Comparison of ENCODE assay signal across 8 cellular contexts in the genomic region with DNA sequence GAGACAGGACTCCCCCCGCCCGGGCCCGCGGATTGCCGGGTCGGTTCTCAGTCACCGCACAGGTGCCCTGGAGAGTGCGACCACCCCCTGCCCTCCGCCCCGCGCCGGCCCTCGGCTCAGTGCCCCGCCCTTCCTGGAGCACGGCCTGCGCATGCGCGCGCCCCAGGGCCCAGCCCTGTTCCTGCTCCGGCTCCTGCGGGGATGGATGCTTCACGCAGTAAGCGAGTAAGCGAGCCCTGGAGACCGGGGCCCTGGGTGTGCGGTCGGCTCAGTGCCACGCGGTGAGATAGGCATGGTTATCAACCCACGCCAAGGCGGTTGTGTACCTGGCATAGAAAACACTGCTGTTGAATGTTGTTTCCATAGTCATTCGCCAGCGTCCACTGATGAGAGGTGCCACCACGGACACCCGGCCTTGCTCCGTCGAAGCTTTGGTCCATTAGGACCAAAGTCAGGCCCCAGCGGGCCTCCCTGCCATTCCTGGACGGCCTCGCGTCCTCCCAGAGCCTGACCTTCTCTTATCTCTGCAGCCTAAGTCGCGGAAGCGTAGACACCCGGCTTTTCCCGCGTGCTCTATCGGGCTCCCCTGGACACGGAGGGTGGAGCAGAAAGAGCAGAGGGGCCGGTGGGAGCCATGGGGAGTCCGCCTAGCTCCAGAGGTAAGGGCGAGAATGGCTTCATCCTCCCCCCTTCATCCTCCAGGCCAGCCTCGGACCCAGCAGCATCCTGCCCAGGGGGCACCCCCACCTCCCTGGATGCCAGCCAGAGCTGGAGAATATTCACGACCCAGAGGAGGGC.
DNase-seq lines count a peak whose midpoint lies in the region; ATAC-seq, FAIRE-seq and TF ChIP-seq lines count a peak whose summit lies in the region.

No MANE protein-coding gene starts in this region.

- H3K4me1 ChIP-seq in HAP-1 (peaks cover 4% of the 10 kb centered on the region; the same call in 1 of the 2 replicates), RWPE2 (ENCODE audit: insufficient read depth, poor library complexity, severe bottlenecking) (no peaks in the 10 kb centered on the region), small intestine (ENCODE audit: control insufficient read depth in 2 of 2, insufficient read depth in 1 of 2, low read depth in 1 of 2, low read length in 1 of 2) (peaks cover 0 to 4% of the 10 kb centered on the region in 2 donors)

- H3K27me3 Mint-ChIP-seq in Calu3 (ENCODE audit: unreplicated experiment) = peaks cover 17% of the 10 kb centered on the region
- peaks cover 16% of the 10 kb centered on the region for H3K27me3 Mint-ChIP-seq in activated naive CD8-positive, alpha-beta T cell treated with anti-CD3 and anti-CD28 coated beads, Interleukin-2, amount 10 ng/mL, durations not matched to agents 7 days and 5 days

- DNase-seq in Calu3 = peak; percentile 51
- peak; percentile 47 to 83 for DNase-seq in HAP-1 (ENCODE audit: low spot score in 2 of 2)
- no peak for DNase-seq in RWPE2 (ENCODE audit: low spot score)
- DNase-seq in activated naive CD8-positive, alpha-beta T cell treated with anti-CD3 and anti-CD28 coated beads, Interleukin-2, amount 10 ng/mL, durations not matched to agents 7 days and 5 days = peak; percentile 81
- DNase-seq in left ventricle myocardium superior = peak; percentile 76
- peak; percentile 62 for DNase-seq in small intestine
- no peak for DNase-seq in GOT3 (lab: John Stamatoyannopoulos, UW)
- no peak for DNase-seq in ACHN

- no peak for FAIRE-seq in small intestine (lab: Jason Lieb, UNC)

- H3K27me3 ChIP-seq in HAP-1 (ENCODE audit: low read depth) (no peaks in the 10 kb centered on the region), RWPE2 (ENCODE audit: insufficient read depth, poor library complexity, severe bottlenecking) (no peaks in the 10 kb centered on the region), small intestine (ENCODE audit: control insufficient read depth in 2 of 2, insufficient read depth in 2 of 2, low read length in 2 of 2) (peaks cover 0 to 12% of the 10 kb centered on the region in 2 donors)

- CTCF ChIA-PET in Calu3 (lab: Charles Lee) = no interaction called here

- intact Hi-C loops in Calu3 (cut with micrococcal nuclease; ENCODE audit: unreplicated experiment) = no loop called here
- intact Hi-C loops in left ventricle myocardium superior (cut with micrococcal nuclease) = no loop called here

- 5 to 7% (median 6%) methylated on average over 52 to 54 of the region's 54 CpGs for WGBS in small intestine, 3 donors

- H3K4me1 Mint-ChIP-seq in Calu3 (ENCODE audit: low read depth, unreplicated experiment) = no peaks in the 10 kb centered on the region
- H3K4me1 Mint-ChIP-seq in activated naive CD8-positive, alpha-beta T cell treated with anti-CD3 and anti-CD28 coated beads, Interleukin-2, amount 10 ng/mL, durations not matched to agents 7 days and 5 days = peaks cover 15% of the 10 kb centered on the region

- H3K36me3 ChIP-seq in HAP-1 (replicated peaks) (no peaks in the 10 kb centered on the region), RWPE2 (ENCODE audit: low read depth) (no peaks in the 10 kb centered on the region), small intestine (ENCODE audit: control insufficient read depth in 2 of 2, insufficient read depth in 2 of 2, low read length in 2 of 2) (no peaks in the 10 kb centered on the region)

- in situ Hi-C loops in HAP-1 (cut with MboI; ENCODE audit: low sequenced_read_pairs) = loop anchor here (25.0 kb wide), 1 partner anchor 270 kb away; no protein-coding TSS in a partner anchor
- in situ Hi-C loops in ACHN (cut with HindIII; ENCODE audit: low pct_ligation_motif_present, low pct_unique_long_range_greater_than_20kb, low sequenced_read_pairs) = no loop called here

- BruUV-seq in Calu3 (replicated peaks; lab: Mats Ljungman, UMichigan) = no TSS peak

- TF ChIP-seq CTCF in Calu3 (IDR thresholded peaks at IDR 0.05; ENCODE audit: unreplicated experiment) (no peak), RWPE2 (IDR thresholded peaks at IDR 0.05; ENCODE audit: poor library complexity, severe bottlenecking) (no peak)

- no peaks in the 10 kb centered on the region for H3K36me3 Mint-ChIP-seq in Calu3 (ENCODE audit: insufficient read depth, unreplicated experiment)
- H3K36me3 Mint-ChIP-seq in activated naive CD8-positive, alpha-beta T cell treated with anti-CD3 and anti-CD28 coated beads, Interleukin-2, amount 10 ng/mL, durations not matched to agents 7 days and 5 days = no peaks in the 10 kb centered on the region

- H3K4me3 ChIP-seq in HAP-1 (peak overlapping the region; percentile 37), RWPE2 (ENCODE audit: severe bottlenecking) (peak overlapping the region; percentile 24), small intestine (ENCODE audit: low read depth in 1 of 2, low read length in 2 of 2) (peak overlapping the region in 1 of 2 donors; percentile 41)

- H3K9me3 ChIP-seq in HAP-1 = no peaks in the 10 kb centered on the region
- no peaks in the 10 kb centered on the region for H3K9me3 ChIP-seq in RWPE2 (ENCODE audit: severe bottlenecking)
- no peaks in the 10 kb centered on the region for H3K9me3 ChIP-seq in small intestine (ENCODE audit: control insufficient read depth, low read depth)

- ATAC-seq in RWPE2 (ENCODE audit: low read depth) = peak; percentile 83
- ATAC-seq in activated naive CD8-positive, alpha-beta T cell treated with anti-CD3 and anti-CD28 coated beads, Interleukin-2, amount 10 ng/mL, durations not matched to agents 7 days and 5 days (ENCODE audit: low read depth) = peak; percentile 96
- ATAC-seq in left ventricle myocardium superior = peak; percentile 90

- H3K27ac ChIP-seq in RWPE2 (ENCODE audit: poor library complexity, severe bottlenecking) (no peak overlapping the region), small intestine (ENCODE audit: low read depth in 1 of 2, low read length in 1 of 2) (no peak overlapping the region)

- H3K9me3 Mint-ChIP-seq in Calu3 (ENCODE audit: low read depth, unreplicated experiment) = no peaks in the 10 kb centered on the region
- H3K9me3 Mint-ChIP-seq in activated naive CD8-positive, alpha-beta T cell treated with anti-CD3 and anti-CD28 coated beads, Interleukin-2, amount 10 ng/mL, durations not matched to agents 7 days and 5 days = no peaks in the 10 kb centered on the region

- POLR2A ChIA-PET in activated naive CD8-positive, alpha-beta T cell treated with anti-CD3 and anti-CD28 coated beads, Interleukin-2, amount 10 ng/mL, durations not matched to agents 7 days and 5 days (lab: Charles Lee) = no interaction called here

- no peak overlapping the region for H3K27ac Mint-ChIP-seq in Calu3 (ENCODE audit: unreplicated experiment)
- peak overlapping the region; percentile 52 for H3K27ac Mint-ChIP-seq in activated naive CD8-positive, alpha-beta T cell treated with anti-CD3 and anti-CD28 coated beads, Interleukin-2, amount 10 ng/mL, durations not matched to agents 7 days and 5 days

- peak overlapping the region; percentile 54 for H3K4me3 Mint-ChIP-seq in Calu3 (ENCODE audit: low read depth, unreplicated experiment)
- H3K4me3 Mint-ChIP-seq in activated naive CD8-positive, alpha-beta T cell treated with anti-CD3 and anti-CD28 coated beads, Interleukin-2, amount 10 ng/mL, durations not matched to agents 7 days and 5 days = peak overlapping the region; percentile 72

Comparison
In these comparisons a context has a peak if more than half of its experiments do, and no peak if none do; other contexts are left out.
1. DNase-seq: peak in Calu3 (single experiment), HAP-1 (2 of 2), activated naive CD8-positive, alpha-beta T cell treated with anti-CD3 and anti-CD28 coated beads, Interleukin-2, amount 10 ng/mL, durations not matched to agents 7 days and 5 days (single experiment), left ventricle myocardium superior (single experiment) and small intestine (single experiment); none in RWPE2 (single experiment), GOT3 (single experiment) and ACHN (single experiment).
2. Peak in every context shown above with its lines, with median percentiles within 50 percentile points of each other: ATAC-seq.